8 cellular contexts compared by ENCODE assay signal in the genomic region with DNA sequence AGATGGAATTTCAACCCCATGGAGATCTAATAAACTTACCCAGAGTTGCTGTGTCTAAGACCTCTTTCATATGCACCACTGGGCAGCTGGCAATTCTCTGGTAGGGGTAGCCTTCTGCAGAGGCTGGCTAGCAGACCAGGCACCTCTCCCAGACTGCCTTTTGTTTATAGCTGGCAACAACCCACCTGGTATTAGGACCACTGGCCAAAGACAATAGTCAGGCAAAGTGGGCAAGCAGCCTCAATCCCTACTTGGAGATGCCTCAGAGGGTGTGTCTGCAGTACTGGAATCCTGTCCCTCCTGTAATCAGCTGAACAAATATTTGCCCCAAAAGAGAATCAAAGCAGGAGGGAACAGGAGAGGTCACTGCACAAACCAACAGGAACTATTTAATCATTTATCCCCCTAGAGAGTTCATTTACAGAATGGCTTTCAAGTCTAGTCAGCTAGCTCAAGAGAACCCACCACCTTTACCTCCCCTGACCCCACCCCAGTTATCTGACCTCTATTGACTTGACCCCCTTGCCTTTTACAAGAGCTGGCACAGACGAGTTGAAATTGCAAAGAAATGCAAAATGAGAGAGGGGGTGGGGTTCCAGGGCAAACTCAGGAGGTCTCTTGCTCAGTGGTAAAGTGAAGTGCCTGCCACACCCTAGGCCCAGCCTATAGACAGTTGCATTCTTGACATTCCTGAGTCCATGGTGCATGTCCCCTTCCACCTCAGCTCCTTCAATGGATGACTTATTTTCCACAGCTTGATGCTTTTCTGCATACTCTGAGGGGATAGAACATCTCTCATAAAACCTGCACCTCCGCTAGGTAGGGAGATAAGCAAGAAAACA. TPM values are rescaled to one million over a fixed set of nuclear protein-coding genes. Genes with fewer than 3 reads are reported as not detected.
DNase-seq lines count a peak whose midpoint lies in the region; ATAC-seq and TF ChIP-seq lines count a peak whose summit lies in the region.

No MANE protein-coding gene starts in this region.

- H3K4me3 Mint-ChIP-seq in activated CD4-positive, alpha-beta T cell treated with anti-CD3 and anti-CD28 coated beads, Interleukin-2, amount 10 ng/mL, durations not matched to agents 24 days and 14 days: peak overlapping the region; percentile 98

- no peak overlapping the region for H3K18ac ChIP-seq in neuronal stem cell (ENCODE audit: low read length)

- WGBS in esophagus squamous epithelium, 2 donors: 27% methylated on average over 1 of the region's 2 CpGs; no CpG with 5 or more reads in 1 of the 2 donors
- WGBS in neuronal stem cell (ENCODE audit: extremely low coverage in 2 of 2, insufficient read length in 2 of 2, insufficient replicate concordance in 1 of 2), 2 donors: no CpG with 5 or more reads among the region's 2 CpGs

- no peak overlapping the region for H3K23ac ChIP-seq in neuronal stem cell (ENCODE audit: low read depth, low read length, poor library complexity)

- H2BK12ac ChIP-seq in neuronal stem cell (ENCODE audit: low read length): no peak overlapping the region

- H2AK5ac ChIP-seq in neuronal stem cell (ENCODE audit: low read depth, low read length): no peak overlapping the region

- no peak overlapping the region for H2BK15ac ChIP-seq in neuronal stem cell (ENCODE audit: low read length)

- H3K27me3 ChIP-seq in esophagus squamous epithelium: no peaks in the 10 kb centered on the region
- no peaks in the 10 kb centered on the region for H3K27me3 ChIP-seq in neuronal stem cell (ENCODE audit: control insufficient read depth in 3 of 3, insufficient read depth in 3 of 3, low read depth in 1 of 3, low read length in 3 of 3)

- no peak overlapping the region for H2BK5ac ChIP-seq in neuronal stem cell (ENCODE audit: low read length)

- H3K27me3 Mint-ChIP-seq in activated CD4-positive, alpha-beta T cell treated with anti-CD3 and anti-CD28 coated beads, Interleukin-2, amount 10 ng/mL, durations not matched to agents 24 days and 14 days: no peaks in the 10 kb centered on the region

- H3K27ac ChIP-seq in SK-N-MC: 0 out of 2 replicates have a peak overlapping the region, but pooled peaks have one; percentile 12
- H3K27ac ChIP-seq in esophagus squamous epithelium: peak overlapping the region; percentile 97 to 98 (median 98)
- no peak overlapping the region for H3K27ac ChIP-seq in neuronal stem cell (replicated peaks; ENCODE audit: low read length)

- H3K9ac ChIP-seq in SK-N-MC (ENCODE audit: insufficient read length): no peak overlapping the region
- no peak overlapping the region for H3K9ac ChIP-seq in neuronal stem cell (ENCODE audit: low read depth, low read length, poor library complexity)

- H3K4me3 ChIP-seq in SK-N-MC (peak overlapping the region; percentile 60), esophagus squamous epithelium (peak overlapping the region; percentile 68 to 90 (median 80)), neuronal stem cell (ENCODE audit: low read length in 2 of 2) (peak overlapping the region in 1 of 2 donors; percentile 21)

- no peak overlapping the region for H3K14ac ChIP-seq in neuronal stem cell (ENCODE audit: low read length)

- H3K36me3 Mint-ChIP-seq in activated CD4-positive, alpha-beta T cell treated with anti-CD3 and anti-CD28 coated beads, Interleukin-2, amount 10 ng/mL, durations not matched to agents 24 days and 14 days (ENCODE audit: low read depth): peaks cover 78% of the 10 kb centered on the region

- H3K4me1 ChIP-seq in esophagus squamous epithelium (peaks cover 57 to 82% (median 64%) of the 10 kb centered on the region in 3 donors), neuronal stem cell (ENCODE audit: control insufficient read depth in 2 of 2, insufficient read depth in 1 of 2, low read depth in 1 of 2, low read length in 2 of 2) (peaks cover 16 to 27% of the 10 kb centered on the region in 2 donors)

- H3K9me3 ChIP-seq in SK-N-MC (ENCODE audit: low read depth, low read length) (no peaks in the 10 kb centered on the region), esophagus squamous epithelium (no peaks in the 10 kb centered on the region), neuronal stem cell (replicated peaks in 1 of 2; ENCODE audit: control insufficient read depth in 2 of 2, insufficient read depth in 1 of 2, low read depth in 1 of 2, low read length in 2 of 2) (no peaks in the 10 kb centered on the region)

- TF ChIP-seq POLR2A in esophagus squamous epithelium (IDR thresholded peaks at IDR 0.05): no peak

- no peak overlapping the region for H2AFZ ChIP-seq in neuronal stem cell (ENCODE audit: low read length)

- peaks cover 28% of the 10 kb centered on the region for H3K36me3 ChIP-seq in SK-N-MC (ENCODE audit: insufficient read depth, low read length)
- H3K36me3 ChIP-seq in esophagus squamous epithelium: peaks cover 0 to 24% (median 4%) of the 10 kb centered on the region in 3 donors
- H3K36me3 ChIP-seq in neuronal stem cell (replicated peaks in 1 of 2; ENCODE audit: control insufficient read depth in 2 of 2, insufficient read depth in 2 of 2, low read length in 2 of 2): peaks cover 4 to 66% of the 10 kb centered on the region in 2 donors

- H4K8ac ChIP-seq in neuronal stem cell (ENCODE audit: low read depth, low read length): no peak overlapping the region

- no peak overlapping the region for H3K4ac ChIP-seq in neuronal stem cell (ENCODE audit: low read length)

- ATAC-seq in GM21381 (IDR thresholded peaks at IDR 0.05; ENCODE audit: unreplicated experiment): no peak
- no peak for ATAC-seq in GM18867 (IDR thresholded peaks at IDR 0.05; ENCODE audit: unreplicated experiment)

- H3K4me2 ChIP-seq in neuronal stem cell (ENCODE audit: insufficient read depth, low read length, poor library complexity, severe bottlenecking): peak overlapping the region; percentile 12

- H3K79me1 ChIP-seq in neuronal stem cell (ENCODE audit: low read depth, low read length): peaks cover 3% of the 10 kb centered on the region

- intact Hi-C loops in activated CD4-positive, alpha-beta T cell treated with anti-CD3 and anti-CD28 coated beads, Interleukin-2, amount 10 ng/mL, durations not matched to agents 24 days and 14 days (cut with micrococcal nuclease): loop anchor here (5.0 kb wide), 1 partner anchor 487 kb away; a partner anchor contains a TSS
- intact Hi-C loops in esophagus squamous epithelium (cut with DNase I): loop anchor here (5.0 to 10.0 kb wide), 2 partner anchors 58 to 155 kb away; no protein-coding TSS in a partner anchor

- H2BK120ac ChIP-seq in neuronal stem cell (ENCODE audit: low read depth, low read length): no peak overlapping the region

- H3K27ac Mint-ChIP-seq in activated CD4-positive, alpha-beta T cell treated with anti-CD3 and anti-CD28 coated beads, Interleukin-2, amount 10 ng/mL, durations not matched to agents 24 days and 14 days: peak overlapping the region; percentile 98

- H4K91ac ChIP-seq in neuronal stem cell (ENCODE audit: low read depth, low read length, poor library complexity): no peak overlapping the region

- TF ChIP-seq CTCF in esophagus squamous epithelium (IDR thresholded peaks at IDR 0.05): no peak

- DNase-seq in activated CD4-positive, alpha-beta T cell treated with anti-CD3 and anti-CD28 coated beads, Interleukin-2, amount 10 ng/mL, durations not matched to agents 24 days and 14 days: peak; percentile 61
- no peak for DNase-seq in activated CD4-positive, alpha-beta T cell treated with anti-CD3 and anti-CD28 coated beads, Interleukin-2, amount 50 U/mL, for 48 hours
- DNase-seq in SK-N-MC (ENCODE audit: low read depth, low spot score) (no peak), esophagus squamous epithelium (lab: John Stamatoyannopoulos, UW) (no peak), neuronal stem cell (ENCODE audit: low spot score) (no peak), NCI-H774 (lab: John Stamatoyannopoulos, UW) (no peak)

- H3K9me3 Mint-ChIP-seq in activated CD4-positive, alpha-beta T cell treated with anti-CD3 and anti-CD28 coated beads, Interleukin-2, amount 10 ng/mL, durations not matched to agents 24 days and 14 days: no peaks in the 10 kb centered on the region

- H3K4me1 Mint-ChIP-seq in activated CD4-positive, alpha-beta T cell treated with anti-CD3 and anti-CD28 coated beads, Interleukin-2, amount 10 ng/mL, durations not matched to agents 24 days and 14 days: peaks cover 38% of the 10 kb centered on the region

RNA-seq across cellular contexts. Expression of a gene that starts 2.8 kb away (rescaled TPM):
- 379 and 381 TPM in 2 replicates for total RNA-seq in activated CD4-positive, alpha-beta T cell treated with anti-CD3 and anti-CD28 coated beads, Interleukin-2, amount 10 ng/mL, durations not matched to agents 24 days and 14 days
- 100 to 1,000 TPM in 1 of 4 donors, 10 to 100 TPM in 3; 65.4 to 105 (median 90.1) TPM for total RNA-seq in esophagus squamous epithelium
- 37.9 TPM for polyA plus RNA-seq in neuronal stem cell (2013, experiment 1 of 2)
- 38.2 TPM for polyA plus RNA-seq in neuronal stem cell (2013, experiment 2 of 2)

RNA-seq across cellular contexts. Expression of a gene that starts 19.2 kb away (rescaled TPM):
- total RNA-seq in activated CD4-positive, alpha-beta T cell treated with anti-CD3 and anti-CD28 coated beads, Interleukin-2, amount 10 ng/mL, durations not matched to agents 24 days and 14 days: 60.1 and 61.3 TPM in 2 replicates
- total RNA-seq in esophagus squamous epithelium: 10 to 100 TPM; 11.4 to 47.1 (median 18.2) TPM
- polyA plus RNA-seq in neuronal stem cell (2013, experiment 1 of 2): 174 TPM
- polyA plus RNA-seq in neuronal stem cell (2013, experiment 2 of 2): 172 TPM
